12 cellular contexts compared by ENCODE assay signal in genomic region chr12:94553130-94553519, GRCh38.
DNase-seq lines count a peak whose midpoint lies in the region; ATAC-seq, FAIRE-seq and TF ChIP-seq lines count a peak whose summit lies in the region.
"Had no signal": no experiment of that assay in that cellular context is flagged by ENCODE, and none has a peak within 500 bp of the region (broad histone marks: within the 10 kb centered on the region; RNA-seq: fewer than 3 reads in every experiment).

No MANE protein-coding gene starts in this region.

- no peak for ATAC-seq in Right ventricle myocardium inferior

- POLR2A ChIA-PET in activated CD4-positive, alpha-beta T cell treated with anti-CD3 and anti-CD28 coated beads, Interleukin-2, amount 10 ng/mL, durations not matched to agents 7 days and 5 days (lab: Charles Lee) = no interaction called here

- no peak overlapping the region for H3K27ac Mint-ChIP-seq in activated CD4-positive, alpha-beta T cell treated with anti-CD3 and anti-CD28 coated beads, Interleukin-2, amount 10 ng/mL, durations not matched to agents 7 days and 5 days

- H3K4me1 ChIP-seq in right atrium auricular region = no peaks in the 10 kb centered on the region
- H3K4me1 ChIP-seq: suprapubic skin had no signal

- peak; percentile 61 for DNase-seq in right atrium auricular region (ENCODE audit: low spot score)
- no peak for DNase-seq in Right ventricle myocardium inferior (ENCODE audit: missing footprints)
- DNase-seq in bronchial epithelial cell (ENCODE audit: low read depth) = peak; percentile 89
- DNase-seq in inferior parietal cortex (ENCODE audit: extremely low spot score) = peak; percentile 71
- peak; percentile 47 for DNase-seq in urothelium cell line (ENCODE audit: low spot score)
- DNase-seq in activated CD4-positive, alpha-beta T cell treated with anti-CD3 and anti-CD28 coated beads, Interleukin-2, amount 10 ng/mL, durations not matched to agents 7 days and 5 days = no peak
- DNase-seq in HT-29 (ENCODE audit: low spot score) = no peak
- no peak for DNase-seq in DMS153 (lab: John Stamatoyannopoulos, UW)
- DNase-seq: 8988T, NCI-H1436 had no signal

- H3K27me3 ChIP-seq in right atrium auricular region = no peaks in the 10 kb centered on the region
- no peaks in the 10 kb centered on the region for H3K27me3 ChIP-seq in bronchial epithelial cell (ENCODE audit: control insufficient read depth, insufficient read depth, low read length)
- H3K27me3 ChIP-seq: suprapubic skin had no signal

- H3K36me3 ChIP-seq in right atrium auricular region (no peaks in the 10 kb centered on the region), bronchial epithelial cell (ENCODE audit: control insufficient read depth, insufficient read depth, low read length) (no peaks in the 10 kb centered on the region)
- H3K36me3 ChIP-seq: suprapubic skin had no signal

- peaks cover 9% of the 10 kb centered on the region for H3K9me3 Mint-ChIP-seq in activated CD4-positive, alpha-beta T cell treated with anti-CD3 and anti-CD28 coated beads, Interleukin-2, amount 10 ng/mL, durations not matched to agents 7 days and 5 days

- FAIRE-seq in bronchial epithelial cell (lab: Jason Lieb, UNC) = no peak
- no peak for FAIRE-seq in urothelium cell line (lab: Jason Lieb, UNC)

- H3K27ac ChIP-seq in right atrium auricular region = no peak overlapping the region
- H3K27ac ChIP-seq: suprapubic skin had no signal

- CTCF ChIA-PET in activated CD4-positive, alpha-beta T cell treated with anti-CD3 and anti-CD28 coated beads, Interleukin-2, amount 10 ng/mL, durations not matched to agents 7 days and 5 days (lab: Charles Lee) = no interaction called here

- TF ChIP-seq CTCF in right atrium auricular region (IDR thresholded peaks at IDR 0.05) (no peak), bronchial epithelial cell (IDR thresholded peaks at IDR 0.05; ENCODE audit: insufficient read depth, low read length, severe bottlenecking) (no peak)

- intact Hi-C loops in Right ventricle myocardium inferior (cut with DNase I) = no loop called here

- no peaks in the 10 kb centered on the region for H3K4me1 Mint-ChIP-seq in activated CD4-positive, alpha-beta T cell treated with anti-CD3 and anti-CD28 coated beads, Interleukin-2, amount 10 ng/mL, durations not matched to agents 7 days and 5 days
- H3K4me1 Mint-ChIP-seq: central memory CD8-positive, alpha-beta T cell had no signal

- H3K4me3 Mint-ChIP-seq in activated CD4-positive, alpha-beta T cell treated with anti-CD3 and anti-CD28 coated beads, Interleukin-2, amount 10 ng/mL, durations not matched to agents 7 days and 5 days = no peak overlapping the region
- H3K4me3 Mint-ChIP-seq: central memory CD8-positive, alpha-beta T cell had no signal

- H3K4me3 ChIP-seq in right atrium auricular region = no peak overlapping the region
- no peak overlapping the region for H3K4me3 ChIP-seq in bronchial epithelial cell (ENCODE audit: low read depth, low read length)
- H3K4me3 ChIP-seq: suprapubic skin had no signal

- peaks cover 15% of the 10 kb centered on the region for H3K27me3 Mint-ChIP-seq in activated CD4-positive, alpha-beta T cell treated with anti-CD3 and anti-CD28 coated beads, Interleukin-2, amount 10 ng/mL, durations not matched to agents 7 days and 5 days
- H3K27me3 Mint-ChIP-seq: central memory CD8-positive, alpha-beta T cell had no signal

- no peaks in the 10 kb centered on the region for H3K9me3 ChIP-seq in right atrium auricular region
- H3K9me3 ChIP-seq: suprapubic skin had no signal

- H3K36me3 Mint-ChIP-seq in activated CD4-positive, alpha-beta T cell treated with anti-CD3 and anti-CD28 coated beads, Interleukin-2, amount 10 ng/mL, durations not matched to agents 7 days and 5 days (ENCODE audit: low read depth) = no peaks in the 10 kb centered on the region

Comparison
In these comparisons a context has a peak if more than half of its experiments do, and no peak if none do; other contexts are left out.
1. DNase-seq: peak in right atrium auricular region (single experiment), bronchial epithelial cell (single experiment), inferior parietal cortex (single experiment) and urothelium cell line (single experiment); none in Right ventricle myocardium inferior (single experiment), activated CD4-positive, alpha-beta T cell treated with anti-CD3 and anti-CD28 coated beads, Interleukin-2, amount 10 ng/mL, durations not matched to agents 7 days and 5 days (single experiment), HT-29 (single experiment) and DMS153 (single experiment).